ENCODE assay signal across 14 cellular contexts in the genomic region with DNA sequence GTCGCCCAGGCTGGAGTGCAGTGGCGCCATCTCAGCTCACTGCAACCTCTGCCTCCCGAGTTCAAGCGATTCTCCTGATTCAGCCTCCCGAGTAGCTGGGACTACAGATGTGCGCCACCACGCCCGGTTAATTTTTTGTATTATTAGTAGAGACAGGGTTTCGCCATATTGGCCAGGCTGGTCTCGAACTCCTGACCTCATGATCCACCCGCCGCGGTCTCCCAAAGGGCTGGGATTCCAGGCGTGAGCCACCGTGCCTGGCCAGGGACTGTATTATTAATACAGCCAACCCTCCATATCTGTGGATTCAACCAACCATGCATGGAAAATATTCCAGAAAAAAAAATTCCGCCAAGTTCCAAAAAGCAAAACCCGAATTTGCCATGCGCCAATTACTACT. TPM values are rescaled to one million over a fixed set of nuclear protein-coding genes. Genes with fewer than 3 reads are reported as not detected.
"Had no signal": no experiment of that assay in that cellular context is flagged by ENCODE, and none has a peak within 500 bp of the region (broad histone marks: within the 10 kb centered on the region; RNA-seq: fewer than 3 reads in every experiment).

No MANE protein-coding gene starts in this region.

RNA-seq across cellular contexts. Expression of gene PGPEP1L, which starts 52.6 kb away (rescaled TPM):
- total RNA-seq: activated CD8-positive, alpha-beta memory T cell treated with anti-CD3 and anti-CD28 coated beads, Interleukin-2, amount 10 ng/mL, durations not matched to agents 7 days and 5 days; activated CD8-positive, alpha-beta T cell treated with anti-CD3 and anti-CD28 coated beads for 36 hours; activated T-cell treated with anti-CD3 and anti-CD28 coated beads, Interleukin-2, amount 50 U/mL, for 72 hours; bronchial epithelial cell; dermis blood vessel endothelial cell; epithelial cell of proximal tubule; left colon; liver; mesothelial cell of epicardium; right lobe of liver; T-helper 17 cell; upper lobe of left lung; vagina had no signal
- polyA plus RNA-seq: liver, neural cell had no signal
